Comparison of ENCODE assay signal across 1 cellular context in the genomic region with DNA sequence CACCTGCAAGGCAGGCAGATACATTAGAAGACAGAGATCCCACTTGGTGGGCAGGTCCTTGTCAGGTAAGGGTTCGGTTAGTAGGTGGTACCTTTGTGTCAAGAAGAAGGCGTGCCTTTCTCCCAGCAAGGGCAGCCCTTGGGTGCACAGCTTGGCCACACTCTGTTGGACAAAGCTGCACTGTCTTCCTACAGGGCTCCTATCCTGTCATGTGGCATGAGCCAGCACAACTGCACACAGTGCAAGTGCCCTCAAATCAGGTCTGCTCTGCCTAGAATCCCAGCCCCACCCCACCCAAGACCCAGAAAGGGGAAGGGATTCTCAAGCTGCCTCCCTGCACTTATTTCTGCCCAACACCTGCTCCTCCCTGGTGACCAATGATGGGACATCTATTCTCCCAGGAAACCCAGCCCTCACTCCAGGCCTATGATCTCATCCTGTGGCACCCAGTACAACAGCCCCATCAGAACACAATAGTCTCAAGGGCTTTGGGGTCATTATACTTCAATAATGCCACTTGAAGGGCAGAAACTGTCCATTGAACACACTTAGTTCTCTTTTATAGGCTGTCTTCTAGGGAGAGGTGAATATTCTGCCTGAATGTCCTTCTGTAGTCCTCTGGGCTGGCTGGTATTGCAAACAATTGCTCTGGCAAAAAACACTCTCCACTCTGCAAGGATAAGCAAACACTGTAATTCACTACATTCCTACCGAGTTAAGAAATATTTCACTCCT.
TF ChIP-seq lines count a peak whose summit lies in the region.

No MANE protein-coding gene starts in this region.

TF ChIP-seq in SK-N-SH treated with all-trans-retinoic acid at 6 μM for 48 hours, 23 proteins besides CTCF, POLR2A, EP300 and RAD21 (continued from another document):
- TF ChIP-seq GLIS3 (CRISPR knock-in tag; IDR thresholded peaks at IDR 0.05) (no peak), CSRNP3 (CRISPR knock-in tag; IDR thresholded peaks at IDR 0.05) (no peak)
